ENCODE assay signal across 8 cellular contexts in genomic region chr11:11798586-11799438, GRCh38. TPM values are rescaled to one million over a fixed set of nuclear protein-coding genes. Genes with fewer than 3 reads are reported as not detected.
DNase-seq lines count a peak whose midpoint lies in the region; ATAC-seq and TF ChIP-seq lines count a peak whose summit lies in the region.

No MANE protein-coding gene starts in this region.

- peaks cover 0 to 9% (median 3%) of the 10 kb centered on the region in 3 donors for H3K27me3 ChIP-seq in psoas muscle (ENCODE audit: insufficient read depth in 3 of 3, low read length in 2 of 3)
- H3K27me3 ChIP-seq in aorta (ENCODE audit: control insufficient read depth in 1 of 2, insufficient read depth in 2 of 2, low read length in 1 of 2) = no peaks in the 10 kb centered on the region

- H3K27ac ChIP-seq in SK-N-MC = no peak overlapping the region
- no peak overlapping the region for H3K27ac ChIP-seq in psoas muscle
- no peak overlapping the region for H3K27ac ChIP-seq in aorta (ENCODE audit: low read depth in 1 of 2, low read length in 2 of 2)

- H3K9ac ChIP-seq in SK-N-MC (ENCODE audit: insufficient read length) = no peak overlapping the region

- no peaks in the 10 kb centered on the region for H3K36me3 ChIP-seq in SK-N-MC (ENCODE audit: insufficient read depth, low read length)
- no peaks in the 10 kb centered on the region for H3K36me3 ChIP-seq in psoas muscle (ENCODE audit: insufficient read depth in 1 of 2, low read depth in 1 of 2)
- H3K36me3 ChIP-seq in aorta (ENCODE audit: control insufficient read depth in 1 of 2, insufficient read depth in 2 of 2, low read length in 1 of 2) = no peaks in the 10 kb centered on the region

- peak; percentile 52 for ATAC-seq in HG03442 (IDR thresholded peaks at IDR 0.05; ENCODE audit: unreplicated experiment)
- ATAC-seq in psoas muscle = peak; percentile 74 to 99 (median 94)
- peak; percentile 91 for ATAC-seq in aorta (ENCODE audit: low FRiP score)

- WGBS in psoas muscle, 3 donors = 21 to 22% (median 22%) methylated on average over 5 of the region's 5 CpGs
- 21 to 22% methylated on average over 5 of the region's 5 CpGs for WGBS in aorta, 2 donors

- TF ChIP-seq CTCF in psoas muscle (IDR thresholded peaks at IDR 0.05) = peak; percentile 72

- intact Hi-C loops in psoas muscle (cut with DNase I) (loop anchor here (5.0 kb wide), 3 partner anchors 243 to 478 kb away; no protein-coding TSS in a partner anchor), aorta (cut with DNase I) (loop anchor here in 1 of 2 donors (2.0 kb wide), 1 partner anchor 246 kb away; no protein-coding TSS in a partner anchor)

- DNase-seq in NCI-H1436 (lab: John Stamatoyannopoulos, UW) = peak; percentile 48
- DNase-seq in NCI-H1436 treated with DMSO at 0.1 percent for 48 hours (lab: John Stamatoyannopoulos, UW) = no peak
- DNase-seq in SK-N-MC (ENCODE audit: low read depth, low spot score) = peak; percentile 48
- DNase-seq in activated naive CD4-positive, alpha-beta T cell (lab: John Stamatoyannopoulos, UW) = peak; percentile 3 to 79 (median 56)
- DNase-seq in glomerular endothelial cell (ENCODE audit: extremely low read depth, low read depth, low spot score) = peak; percentile 29
- DNase-seq in psoas muscle = peak; percentile 84 to 90
- DNase-seq in aorta = peak; percentile 78 to 95

- no peaks in the 10 kb centered on the region for H3K4me1 ChIP-seq in psoas muscle
- H3K4me1 ChIP-seq in aorta (ENCODE audit: control insufficient read depth in 1 of 2, insufficient read depth in 2 of 2, low read length in 2 of 2) = no peaks in the 10 kb centered on the region

- H3K9me3 ChIP-seq in SK-N-MC (ENCODE audit: low read depth, low read length) (no peaks in the 10 kb centered on the region), psoas muscle (no peaks in the 10 kb centered on the region), aorta (ENCODE audit: control insufficient read depth, low read length) (no peaks in the 10 kb centered on the region)

- H3K4me3 ChIP-seq in SK-N-MC = no peak overlapping the region
- no peak overlapping the region for H3K4me3 ChIP-seq in psoas muscle
- H3K4me3 ChIP-seq in aorta (ENCODE audit: low read length in 2 of 2) = no peak overlapping the region

RNA-seq across cellular contexts. Expression of gene USP47, which starts 43.0 kb away (rescaled TPM):
- total RNA-seq in glomerular endothelial cell (38.9 and 54.6 TPM in 2 replicates), psoas muscle (100 to 1,000 TPM in 2 of 4 donors, 10 to 100 TPM in 2; 73.1 to 108 (median 90.6) TPM), aorta (10 to 100 TPM; 58.7 to 74.9 TPM)
- polyA plus RNA-seq in psoas muscle (100 to 1,000 TPM in 1 of 3 donors, 10 to 100 TPM in 2; 31.3 to 132 (median 57.3) TPM), aorta (10 to 100 TPM; 23.2 to 31.6 TPM)
